In the genomic region with DNA sequence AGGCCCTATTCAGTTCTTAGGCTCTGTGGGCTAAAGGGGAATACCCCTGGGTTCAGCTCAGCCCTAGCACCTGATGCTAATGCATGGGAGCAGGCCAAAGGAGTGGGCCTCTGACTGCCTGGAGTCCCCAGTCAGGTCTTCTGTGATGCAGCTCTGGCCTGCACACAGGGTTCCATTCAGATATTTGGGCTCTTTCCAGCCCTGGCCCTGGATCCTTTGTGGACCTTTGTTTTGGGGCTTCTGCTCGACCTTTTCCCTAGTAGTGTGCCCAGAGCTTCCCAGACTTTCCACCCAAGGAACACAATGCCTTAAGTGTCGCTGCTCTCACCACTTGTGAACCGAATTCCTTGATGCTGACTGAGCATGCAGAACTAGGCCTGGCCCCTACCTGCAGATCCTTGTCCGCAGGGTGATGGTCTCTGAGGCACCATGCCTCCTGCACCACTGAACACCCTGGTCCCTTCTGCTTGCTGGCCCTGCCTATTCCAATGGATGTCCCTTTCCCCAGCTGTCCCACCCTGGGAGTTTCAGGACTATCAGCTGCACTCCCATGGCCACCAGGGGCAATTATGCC, we compare ENCODE assay signal across 2 cellular contexts.
TF ChIP-seq lines count a peak whose summit lies in the region.

No MANE protein-coding gene starts in this region.

TF ChIP-seq in K562, 482 proteins besides CTCF, POLR2A, EP300 and RAD21:
- TF ChIP-seq RBFOX2 (IDR thresholded peaks at IDR 0.05; ENCODE audit: low read depth, low read length), result peak; percentile 6; the same call in 1 of the 2 replicates
- TF ChIP-seq, protein P1, sequence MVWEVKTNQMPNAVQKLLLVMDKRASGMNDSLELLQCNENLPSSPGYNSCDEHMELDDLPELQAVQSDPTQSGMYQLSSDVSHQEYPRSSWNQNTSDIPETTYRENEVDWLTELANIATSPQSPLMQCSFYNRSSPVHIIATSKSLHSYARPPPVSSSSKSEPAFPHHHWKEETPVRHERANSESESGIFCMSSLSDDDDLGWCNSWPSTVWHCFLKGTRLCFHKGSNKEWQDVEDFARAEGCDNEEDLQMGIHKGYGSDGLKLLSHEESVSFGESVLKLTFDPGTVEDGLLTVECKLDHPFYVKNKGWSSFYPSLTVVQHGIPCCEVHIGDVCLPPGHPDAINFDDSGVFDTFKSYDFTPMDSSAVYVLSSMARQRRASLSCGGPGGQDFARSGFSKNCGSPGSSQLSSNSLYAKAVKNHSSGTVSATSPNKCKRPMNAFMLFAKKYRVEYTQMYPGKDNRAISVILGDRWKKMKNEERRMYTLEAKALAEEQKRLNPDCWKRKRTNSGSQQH (CRISPR knock-in tag; IDR thresholded peaks at IDR 0.05), result no peak
- TF ChIP-seq, protein P2, sequence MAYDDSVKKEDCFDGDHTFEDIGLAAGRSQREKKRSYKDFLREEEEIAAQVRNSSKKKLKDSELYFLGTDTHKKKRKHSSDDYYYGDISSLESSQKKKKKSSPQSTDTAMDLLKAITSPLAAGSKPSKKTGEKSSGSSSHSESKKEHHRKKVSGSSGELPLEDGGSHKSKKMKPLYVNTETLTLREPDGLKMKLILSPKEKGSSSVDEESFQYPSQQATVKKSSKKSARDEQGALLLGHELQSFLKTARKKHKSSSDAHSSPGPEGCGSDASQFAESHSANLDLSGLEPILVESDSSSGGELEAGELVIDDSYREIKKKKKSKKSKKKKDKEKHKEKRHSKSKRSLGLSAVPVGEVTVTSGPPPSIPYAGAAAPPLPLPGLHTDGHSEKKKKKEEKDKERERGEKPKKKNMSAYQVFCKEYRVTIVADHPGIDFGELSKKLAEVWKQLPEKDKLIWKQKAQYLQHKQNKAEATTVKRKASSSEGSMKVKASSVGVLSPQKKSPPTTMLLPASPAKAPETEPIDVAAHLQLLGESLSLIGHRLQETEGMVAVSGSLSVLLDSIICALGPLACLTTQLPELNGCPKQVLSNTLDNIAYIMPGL (CRISPR knock-in tag; IDR thresholded peaks at IDR 0.05), result 0 out of 2 replicates have a peak, but pooled peaks have one; percentile 15
- peak; percentile 31; the same call in 1 of the 2 replicates for TF ChIP-seq SUPT5H (IDR thresholded peaks at IDR 0.05)

TF ChIP-seq in SK-N-SH, 30 proteins besides CTCF, POLR2A, EP300 and RAD21:
- TF ChIP-seq GATA2 (CRISPR knock-in tag; IDR thresholded peaks at IDR 0.05) (no peak), TCF12 (IDR thresholded peaks at IDR 0.05) (no peak), FOXJ3 (CRISPR knock-in tag; IDR thresholded peaks at IDR 0.05) (no peak)
